Comparison of ENCODE assay signal across 28 cellular contexts in genomic region chr5:166302189-166302588, GRCh38.
"Had no signal": no experiment of that assay in that cellular context is flagged by ENCODE, and none has a peak within 500 bp of the region (broad histone marks: within the 10 kb centered on the region; RNA-seq: fewer than 3 reads in every experiment).

No MANE protein-coding gene starts in this region.

- H3K4me1 ChIP-seq: adrenal gland, ascending aorta, breast epithelium had no signal

- H3K4me3 ChIP-seq: adrenal gland, ascending aorta, breast epithelium, cardiac muscle cell, coronary artery, dorsolateral prefrontal cortex had no signal

- H3K9me3 ChIP-seq: adrenal gland, ascending aorta, breast epithelium had no signal

- H3K36me3 ChIP-seq: adrenal gland, ascending aorta, breast epithelium, cardiac muscle cell, WERI-Rb-1 had no signal

- H3K27me3 ChIP-seq: adrenal gland, ascending aorta, breast epithelium, cardiac muscle cell had no signal

- ATAC-seq: activated CD4-positive, CD25-positive, alpha-beta regulatory T cell treated with anti-CD3 and anti-CD28 coated beads, Interleukin-2, amount 50 U/mL, for 24 hours; activated CD8-positive, alpha-beta T cell treated with anti-CD3 and anti-CD28 coated beads for 36 hours; activated naive CD8-positive, alpha-beta T cell treated with anti-CD3 and anti-CD28 coated beads, Interleukin-2, amount 50 U/mL, for 24 hours; activated T-cell treated with anti-CD3 and anti-CD28 coated beads, Interleukin-2, amount 50 U/mL, for 4 hours; esophagus mucosa; T-helper 17 cell had no signal

- H3K27ac ChIP-seq: adrenal gland, ascending aorta, breast epithelium, cardiac muscle cell, coronary artery, dorsolateral prefrontal cortex, WERI-Rb-1 had no signal

- DNase-seq: activated B cell treated with CpG ODN at 0.5 μM for 24 hours; activated CD4-positive, alpha-beta T cell treated with anti-CD3 and anti-CD28 coated beads for 48 hours; activated CD4-positive, alpha-beta T cell treated with anti-CD3 and anti-CD28 coated beads, Interleukin-2, amount 50 U/mL, for 1 hour; activated CD4-positive, alpha-beta T cell treated with anti-CD3 and anti-CD28 coated beads, Interleukin-2, amount 50 U/mL, for 48 hours; activated CD8-positive, alpha-beta memory T cell treated with anti-CD3 and anti-CD28 coated beads for 24 hours; activated CD8-positive, alpha-beta T cell treated with anti-CD3 and anti-CD28 coated beads for 36 hours; activated effector memory CD4-positive, alpha-beta T cell treated with anti-CD3 and anti-CD28 coated beads, Interleukin-2, amount 50 U/mL, for 16 hours; activated naive CD4-positive, alpha-beta T cell treated with anti-CD3 and anti-CD28 coated beads for 36 hours; activated naive CD8-positive, alpha-beta T cell treated with anti-CD3 and anti-CD28 coated beads for 36 hours; activated naive CD8-positive, alpha-beta T cell treated with anti-CD3 and anti-CD28 coated beads, Interleukin-2, amount 50 U/mL, for 24 hours; activated T-cell treated with anti-CD3 and anti-CD28 coated beads, Interleukin-2, amount 50 U/mL, for 4 hours; adrenal gland; central memory CD4-positive, alpha-beta T cell; dorsolateral prefrontal cortex; effector memory CD4-positive, alpha-beta T cell; endodermal cell; foreskin fibroblast; head of caudate nucleus; T-helper 17 cell; T1000; WERI-Rb-1 had no signal

- FAIRE-seq: frontal cortex had no signal
